In the genomic region with DNA sequence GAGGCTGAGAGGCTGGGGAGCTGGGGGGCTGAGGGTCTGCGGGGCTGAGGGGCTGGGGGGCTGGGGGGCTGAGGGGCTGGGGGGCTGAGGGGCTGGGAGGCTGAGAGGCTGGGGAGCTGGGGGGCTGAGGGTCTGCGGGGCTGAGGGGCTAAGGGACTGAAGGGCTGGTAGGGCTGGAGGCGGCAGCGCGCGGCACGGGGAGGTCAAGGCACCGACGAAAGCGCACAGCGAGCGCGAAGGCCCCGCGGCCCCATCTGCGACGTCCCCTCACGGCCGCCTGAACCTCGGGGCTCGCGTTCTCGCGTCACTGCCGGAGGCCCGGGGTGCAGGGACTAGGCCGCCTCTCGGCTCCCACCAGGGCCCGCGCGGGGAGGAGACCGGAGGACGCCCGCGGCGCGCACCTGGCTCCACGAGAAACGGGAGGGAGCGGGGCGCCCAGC, we compare ENCODE assay signal across 1 cellular context.
A peak's percentile ranks its signal among the peaks of the same experiment; 100 is the strongest.
TF ChIP-seq lines count a peak whose summit lies in the region.

No MANE protein-coding gene starts in this region.

TF ChIP-seq in H1, 55 proteins besides CTCF, POLR2A, EP300 and RAD21:
- peak; percentile 36; the same call in 1 of the 2 replicates for TF ChIP-seq RBBP5 (IDR thresholded peaks at IDR 0.05; ENCODE audit: borderline replicate concordance, low read depth, low read length)
- TF ChIP-seq SIN3A (conservative IDR thresholded peaks at IDR 0.05 in 1 of 2, IDR thresholded peaks at IDR 0.05 in 1 of 2; ENCODE audit: low read depth in 1 of 2, low read length in 2 of 2): no peak
- TF ChIP-seq SP4 (IDR thresholded peaks at IDR 0.05; ENCODE audit: low read length): no peak
- no peak for TF ChIP-seq CTBP2 (IDR thresholded peaks at IDR 0.05; ENCODE audit: borderline replicate concordance, insufficient read depth, insufficient read length, low read length)
- no peak; the same call in 1 of the 2 replicates for TF ChIP-seq GABPA (IDR thresholded peaks at IDR 0.05; ENCODE audit: borderline replicate concordance, insufficient read depth, low read length)
- TF ChIP-seq KDM5A (IDR thresholded peaks at IDR 0.05; ENCODE audit: low read length): peak; percentile 58; the same call in 1 of the 2 replicates
- no peak for TF ChIP-seq NANOG (IDR thresholded peaks at IDR 0.05; ENCODE audit: insufficient read depth, low read depth, low read length, poor library complexity, severe bottlenecking)
